Comparison of ENCODE assay signal across 10 cellular contexts in the genomic region with DNA sequence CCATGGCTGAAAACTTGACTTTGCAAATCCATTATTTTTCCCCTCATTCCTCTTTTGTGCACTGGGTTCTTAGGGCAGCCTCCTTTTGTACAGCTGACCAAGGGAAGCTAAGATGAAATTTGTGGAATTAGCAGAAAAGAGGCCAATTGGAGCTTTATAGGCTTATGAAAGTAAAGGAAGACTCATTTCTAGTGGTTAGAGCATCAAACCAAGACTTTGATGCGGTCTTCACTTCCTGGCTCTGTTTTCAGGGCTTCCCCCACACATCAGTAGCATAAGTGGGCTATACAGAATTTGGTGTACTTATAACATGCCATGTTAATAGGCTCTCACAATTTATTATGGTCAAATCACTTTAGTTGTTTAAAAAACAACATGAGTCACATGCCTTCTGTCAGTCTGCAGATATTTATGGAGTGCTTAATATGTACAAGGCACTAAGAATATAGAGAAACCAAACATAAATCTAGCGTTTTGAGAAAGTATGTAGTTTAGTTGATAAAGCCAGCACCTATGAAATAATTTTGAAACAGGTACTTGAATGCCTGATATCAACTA. TPM values are rescaled to one million over a fixed set of nuclear protein-coding genes. Genes with fewer than 3 reads are reported as not detected.
A peak's percentile ranks its signal among the peaks of the same experiment; 100 is the strongest.
DNase-seq lines count a peak whose midpoint lies in the region; ATAC-seq, FAIRE-seq and TF ChIP-seq lines count a peak whose summit lies in the region.
"Had no signal": no experiment of that assay in that cellular context is flagged by ENCODE, and none has a peak within 500 bp of the region (broad histone marks: within the 10 kb centered on the region; RNA-seq: fewer than 3 reads in every experiment).

No MANE protein-coding gene starts in this region.

- no peak overlapping the region for H3K27ac Mint-ChIP-seq in activated T-helper 17 cell treated with anti-CD3 and anti-CD28 coated beads, Interleukin-2, amount 50 U/mL, for 72 hours

- no peak overlapping the region for H3K4me3 Mint-ChIP-seq in activated T-helper 17 cell treated with anti-CD3 and anti-CD28 coated beads, Interleukin-2, amount 50 U/mL, for 72 hours

- no peak for TF ChIP-seq POLR2A in GM12891 (IDR thresholded peaks at IDR 0.05; ENCODE audit: low read depth, low read length)

- peaks cover 8% of the 10 kb centered on the region for H3K27me3 Mint-ChIP-seq in activated T-helper 17 cell treated with anti-CD3 and anti-CD28 coated beads, Interleukin-2, amount 50 U/mL, for 72 hours

- FAIRE-seq in GM12891 (lab: Jason Lieb, UNC): peak; percentile 72

- H3K9me3 Mint-ChIP-seq in activated T-helper 17 cell treated with anti-CD3 and anti-CD28 coated beads, Interleukin-2, amount 50 U/mL, for 72 hours: no peaks in the 10 kb centered on the region

- DNase-seq in GM12891 (ENCODE audit: insufficient read length, low spot score) (no peak), NCI-H2196 treated with DMSO at 0.1 percent for 48 hours (lab: John Stamatoyannopoulos, UW; ENCODE audit: unreplicated experiment) (no peak), nucleus accumbens (lab: John Stamatoyannopoulos, UW) (no peak), HuH-7 (ENCODE audit: low spot score) (no peak), inferior parietal cortex (ENCODE audit: extremely low spot score) (no peak)
- DNase-seq: mesendoderm, NCI-H226 had no signal

- H3K4me1 Mint-ChIP-seq in activated T-helper 17 cell treated with anti-CD3 and anti-CD28 coated beads, Interleukin-2, amount 50 U/mL, for 72 hours: no peaks in the 10 kb centered on the region

- no peaks in the 10 kb centered on the region for H3K36me3 Mint-ChIP-seq in activated T-helper 17 cell treated with anti-CD3 and anti-CD28 coated beads, Interleukin-2, amount 50 U/mL, for 72 hours (ENCODE audit: low read depth)

- ATAC-seq in GM19351 (IDR thresholded peaks at IDR 0.05; ENCODE audit: unreplicated experiment) (peak; percentile 85), HG02981 (IDR thresholded peaks at IDR 0.05; ENCODE audit: unreplicated experiment) (peak; percentile 77)
- peak; percentile 76 for ATAC-seq in activated T-helper 17 cell treated with anti-CD3 and anti-CD28 coated beads, Interleukin-2, amount 50 U/mL, for 72 hours (replicated peaks)

TF ChIP-seq in GM12891, 5 proteins besides CTCF, POLR2A, EP300 and RAD21:
- TF ChIP-seq SPI1 (IDR thresholded peaks at IDR 0.05; ENCODE audit: low read depth, low read length) (peak; percentile 79), POLR2AphosphoS5 (IDR thresholded peaks at IDR 0.05; ENCODE audit: low read depth, low read length) (no peak), POU2F2 (IDR thresholded peaks at IDR 0.05; ENCODE audit: low read depth, low read length) (peak; percentile 34; the same call in 1 of the 2 replicates), PAX5 (IDR thresholded peaks at IDR 0.05; ENCODE audit: insufficient read depth, low read length, severe bottlenecking) (no peak)
TF ChIP-seq in GM12891: peak in this region for 2.

RNA-seq across cellular contexts. Expression of gene AUTS2, which starts 5.7 kb away (rescaled TPM):
- polyA plus RNA-seq in GM12891 (2012; ENCODE audit: low read depth, missing spikeins): 9.2 TPM
- 10 to 100 TPM; 20.1 to 39.9 TPM for total RNA-seq in activated T-helper 17 cell treated with anti-CD3 and anti-CD28 coated beads, Interleukin-2, amount 50 U/mL, for 72 hours
